In genomic region chr12:3333991-3334391, GRCh38 we compare ENCODE assay signal across 18 cellular contexts.
DNase-seq lines count a peak whose midpoint lies in the region; ATAC-seq, FAIRE-seq and TF ChIP-seq lines count a peak whose summit lies in the region.
"Had no signal": no experiment of that assay in that cellular context is flagged by ENCODE, and none has a peak within 500 bp of the region (broad histone marks: within the 10 kb centered on the region; RNA-seq: fewer than 3 reads in every experiment).

No MANE protein-coding gene starts in this region.

- no peaks in the 10 kb centered on the region for H3K27me3 ChIP-seq in H1 (replicated peaks in 1 of 4; ENCODE audit: control insufficient read depth in 3 of 4, extremely low read depth in 1 of 4, insufficient read depth in 3 of 4, low read length in 3 of 4)
- H3K27me3 ChIP-seq in left ventricle myocardium inferior (ENCODE audit: low read depth), result no peaks in the 10 kb centered on the region
- no peaks in the 10 kb centered on the region for H3K27me3 ChIP-seq in ovary
- no peaks in the 10 kb centered on the region for H3K27me3 ChIP-seq in CD8-positive, alpha-beta T cell (ENCODE audit: insufficient read depth, low read length)

- H3K23me2 ChIP-seq in H1 (ENCODE audit: low read depth, low read length), result no peaks in the 10 kb centered on the region

- H3K4me2 ChIP-seq in H1 (ENCODE audit: insufficient read depth in 1 of 2, low read depth in 2 of 2, low read length in 2 of 2), result no peak overlapping the region
- H3K4me2 ChIP-seq: SK-N-SH had no signal

- H2BK15ac ChIP-seq in H1 (ENCODE audit: low read length), result peak overlapping the region; percentile 29; the same call in 1 of the 2 replicates

- H3K79me1 ChIP-seq in H1 (ENCODE audit: low read depth, low read length), result no peaks in the 10 kb centered on the region

- H4K91ac ChIP-seq in H1 (replicated peaks; ENCODE audit: insufficient read length, low read length), result no peak overlapping the region

- DNase-seq in H1 (ENCODE audit: low read depth in 1 of 2, low spot score in 2 of 2) (no peak), left ventricle myocardium inferior (peak; percentile 52), myocyte (ENCODE audit: low read depth) (peak; percentile 45), GM10266 (ENCODE audit: extremely low spot score) (no peak), ovary (no peak), type B pancreatic cell (ENCODE audit: extremely low spot score, unreplicated experiment) (no peak)
- DNase-seq in CD8-positive, alpha-beta T cell, result no peak
- DNase-seq: CD8-positive, alpha-beta memory T cell; NCI-H1048; NCI-H1417; NCI-H1694; NCI-H2029 treated with DMSO at 0.1 percent for 48 hours; NCI-H2227 treated with DMSO at 0.1 percent for 48 hours; NCI-H526 treated with DMSO at 0.1 percent for 48 hours had no signal

- TF ChIP-seq RAD21 in H1 (IDR thresholded peaks at IDR 0.05 in 1 of 2, conservative IDR thresholded peaks at IDR 0.05 in 1 of 2; ENCODE audit: low read depth in 2 of 2, low read length in 2 of 2), result no peak

- no peak for FAIRE-seq in H1 (lab: Jason Lieb, UNC)

- H3K4me1 ChIP-seq in H1 (replicated peaks in 1 of 4; ENCODE audit: control insufficient read depth in 3 of 4, insufficient read depth in 4 of 4, low read length in 3 of 4), result peaks cover 3 to 14% (median 7%) of the 10 kb centered on the region in 4 experiments; a peak in 6 of 7 replicates
- peaks cover 41% of the 10 kb centered on the region for H3K4me1 ChIP-seq in left ventricle myocardium inferior
- H3K4me1 ChIP-seq in ovary (ENCODE audit: insufficient read depth), result peaks cover 4% of the 10 kb centered on the region
- no peaks in the 10 kb centered on the region for H3K4me1 ChIP-seq in CD8-positive, alpha-beta T cell (ENCODE audit: insufficient read depth, low read length)

- no peak overlapping the region for H3K56ac ChIP-seq in H1 (replicated peaks; ENCODE audit: insufficient read length, low read depth, low read length)

- H3K36me3 Mint-ChIP-seq in stimulated activated memory B cell treated with anti-CD40 and anti-IgM and Interleukin-4, amounts not matched to agents 10 μg/mL and 1 μg/mL and 100 μg/mL, for 72 hours, result no peaks in the 10 kb centered on the region
- no peaks in the 10 kb centered on the region for H3K36me3 Mint-ChIP-seq in type B pancreatic cell
- no peaks in the 10 kb centered on the region for H3K36me3 Mint-ChIP-seq in CD8-positive, alpha-beta T cell

- no peak overlapping the region for H2BK120ac ChIP-seq in H1 (replicated peaks; ENCODE audit: low read depth, low read length)

- H3K27ac ChIP-seq in H1 (ENCODE audit: low read depth, low read length) (no peak overlapping the region; the same call in 1 of the 2 replicates), left ventricle myocardium inferior (replicated peaks) (peak overlapping the region; percentile 62), ovary (no peak overlapping the region)
- H3K27ac ChIP-seq in CD8-positive, alpha-beta T cell (ENCODE audit: low read depth, low read length), result no peak overlapping the region
- H3K27ac ChIP-seq: C4-2B, RWPE1 had no signal

- peaks cover 30% of the 10 kb centered on the region for H3K27me3 Mint-ChIP-seq in stimulated activated memory B cell treated with anti-CD40 and anti-IgM and Interleukin-4, amounts not matched to agents 10 μg/mL and 1 μg/mL and 100 μg/mL, for 72 hours
- H3K27me3 Mint-ChIP-seq in type B pancreatic cell, result peaks cover 43% of the 10 kb centered on the region
- peaks cover 15% of the 10 kb centered on the region for H3K27me3 Mint-ChIP-seq in CD8-positive, alpha-beta T cell (ENCODE audit: low read depth)

- WGBS in H1 (ENCODE audit: extremely low coverage in 1 of 2, insufficient coverage in 1 of 2, insufficient read length in 1 of 2, insufficient replicate concordance in 2 of 2, low coverage in 1 of 2, low lambda C conversion rate in 2 of 2, missing lambda C conversion rate in 1 of 2), 2 experiments, result 84% methylated on average over 9 of the region's 9 CpGs; no CpG with 5 or more reads in 1 of the 2 experiments
- WGBS in ovary, 3 donors, result 72 to 76% (median 74%) methylated on average over 9 of the region's 9 CpGs

- no peaks in the 10 kb centered on the region for H3K9me3 ChIP-seq in H1 (ENCODE audit: insufficient read depth in 2 of 2, low read depth in 1 of 2, low read length in 1 of 2)
- H3K9me3 ChIP-seq in left ventricle myocardium inferior (replicated peaks), result no peaks in the 10 kb centered on the region
- H3K9me3 ChIP-seq in ovary, result no peaks in the 10 kb centered on the region
- H3K9me3 ChIP-seq in CD8-positive, alpha-beta T cell (ENCODE audit: low read length), result no peaks in the 10 kb centered on the region
- H3K9me3 ChIP-seq: SK-N-SH had no signal

- peak overlapping the region; percentile 66; the same call in 1 of the 2 replicates for H4K8ac ChIP-seq in H1 (ENCODE audit: extremely low read depth, insufficient read depth, low read length)

- H4K5ac ChIP-seq in H1 (ENCODE audit: insufficient read length, low read depth, low read length), result no peak overlapping the region

- H3K27ac Mint-ChIP-seq in stimulated activated memory B cell treated with anti-CD40 and anti-IgM and Interleukin-4, amounts not matched to agents 10 μg/mL and 1 μg/mL and 100 μg/mL, for 72 hours, result no peak overlapping the region
- H3K27ac Mint-ChIP-seq in type B pancreatic cell, result no peak overlapping the region
- no peak overlapping the region for H3K27ac Mint-ChIP-seq in CD8-positive, alpha-beta T cell
- H3K27ac Mint-ChIP-seq: CD8-positive, alpha-beta memory T cell had no signal

- no peak for TF ChIP-seq CTCF in H1 (IDR thresholded peaks at IDR 0.05; ENCODE audit: control extremely low read depth in 1 of 3, insufficient read depth in 1 of 3, low read depth in 1 of 3, low read length in 3 of 3)
- peak; percentile 31 for TF ChIP-seq CTCF in left ventricle myocardium inferior (IDR thresholded peaks at IDR 0.05; ENCODE audit: borderline replicate concordance)
- TF ChIP-seq CTCF in GM10266 (IDR thresholded peaks at IDR 0.05; ENCODE audit: control insufficient read depth, insufficient read depth, low read depth, missing control alignments), result no peak
- no peak for TF ChIP-seq CTCF in ovary (IDR thresholded peaks at IDR 0.05)
- TF ChIP-seq CTCF in type B pancreatic cell (conservative IDR thresholded peaks at IDR 0.05), result no peak
- no peak for TF ChIP-seq CTCF in CD8-positive, alpha-beta T cell (IDR thresholded peaks at IDR 0.05)

- intact Hi-C loops in left ventricle myocardium inferior (cut with micrococcal nuclease), result no loop called here
- intact Hi-C loops in ovary (cut with DNase I), result no loop called here
- intact Hi-C loops in CD8-positive, alpha-beta T cell (cut with DNase I, micrococcal nuclease), result no loop called here

- no peak overlapping the region for H3K23ac ChIP-seq in H1 (ENCODE audit: insufficient read length)

- no peak overlapping the region for H3K4me3 Mint-ChIP-seq in stimulated activated memory B cell treated with anti-CD40 and anti-IgM and Interleukin-4, amounts not matched to agents 10 μg/mL and 1 μg/mL and 100 μg/mL, for 72 hours
- no peak overlapping the region for H3K4me3 Mint-ChIP-seq in type B pancreatic cell
- H3K4me3 Mint-ChIP-seq in CD8-positive, alpha-beta T cell, result no peak overlapping the region
- H3K4me3 Mint-ChIP-seq: CD8-positive, alpha-beta memory T cell had no signal

- no peak overlapping the region for H2AK5ac ChIP-seq in H1 (ENCODE audit: low read depth, low read length)

- peaks cover 3% of the 10 kb centered on the region for H3K9me3 Mint-ChIP-seq in stimulated activated memory B cell treated with anti-CD40 and anti-IgM and Interleukin-4, amounts not matched to agents 10 μg/mL and 1 μg/mL and 100 μg/mL, for 72 hours
- H3K9me3 Mint-ChIP-seq in type B pancreatic cell, result no peaks in the 10 kb centered on the region
- H3K9me3 Mint-ChIP-seq in CD8-positive, alpha-beta T cell, result no peaks in the 10 kb centered on the region
- H3K9me3 Mint-ChIP-seq: CD8-positive, alpha-beta memory T cell had no signal

- peak overlapping the region; percentile 52; the same call in 1 of the 2 replicates for H3K18ac ChIP-seq in H1 (ENCODE audit: extremely low read depth, low read length)

- no peak for TF ChIP-seq POLR2A in H1 (IDR thresholded peaks at IDR 0.05; ENCODE audit: control extremely low read depth in 1 of 2, low read depth in 2 of 2, low read length in 2 of 2)
- no peak for TF ChIP-seq POLR2A in ovary (IDR thresholded peaks at IDR 0.05)

- no peak overlapping the region for H2BK12ac ChIP-seq in H1 (ENCODE audit: low read depth, low read length)

- no peaks in the 10 kb centered on the region for H3K79me2 ChIP-seq in H1 (ENCODE audit: control insufficient read depth in 1 of 2, insufficient read depth in 2 of 2, low read length in 2 of 2)

- no peak overlapping the region; the same call in 1 of the 2 replicates for H2AFZ ChIP-seq in H1 (ENCODE audit: low read length)

- H4K20me1 ChIP-seq in H1 (replicated peaks in 1 of 2; ENCODE audit: control insufficient read depth in 1 of 2, insufficient read depth in 2 of 2, low read length in 2 of 2), result no peaks in the 10 kb centered on the region

- no peaks in the 10 kb centered on the region for H3K4me1 Mint-ChIP-seq in stimulated activated memory B cell treated with anti-CD40 and anti-IgM and Interleukin-4, amounts not matched to agents 10 μg/mL and 1 μg/mL and 100 μg/mL, for 72 hours
- peaks cover 4% of the 10 kb centered on the region for H3K4me1 Mint-ChIP-seq in type B pancreatic cell (ENCODE audit: unreplicated experiment)
- no peaks in the 10 kb centered on the region for H3K4me1 Mint-ChIP-seq in CD8-positive, alpha-beta T cell (ENCODE audit: low read depth)
- H3K4me1 Mint-ChIP-seq: CD8-positive, alpha-beta memory T cell had no signal

- no peak overlapping the region for H3K4me3 ChIP-seq in H1 (ENCODE audit: extremely low read depth in 1 of 4, insufficient read depth in 2 of 4, low read depth in 3 of 4, low read length in 4 of 4)
- no peak overlapping the region for H3K4me3 ChIP-seq in left ventricle myocardium inferior
- no peak overlapping the region for H3K4me3 ChIP-seq in ovary
- H3K4me3 ChIP-seq in CD8-positive, alpha-beta T cell (ENCODE audit: low read depth, low read length), result no peak overlapping the region

- H2BK5ac ChIP-seq in H1 (ENCODE audit: low read depth, low read length), result no peak overlapping the region

- H3K9ac ChIP-seq in H1 (replicated peaks in 1 of 4; ENCODE audit: extremely low read depth in 1 of 4, low read depth in 3 of 4, low read length in 3 of 4), result no peak overlapping the region
- H3K9ac ChIP-seq: SK-N-SH had no signal

- no peaks in the 10 kb centered on the region for H3K36me3 ChIP-seq in H1 (ENCODE audit: control insufficient read depth in 2 of 4, insufficient read depth in 4 of 4, low read length in 3 of 4)
- H3K36me3 ChIP-seq in left ventricle myocardium inferior, result no peaks in the 10 kb centered on the region
- no peaks in the 10 kb centered on the region for H3K36me3 ChIP-seq in ovary
- H3K36me3 ChIP-seq in CD8-positive, alpha-beta T cell (ENCODE audit: insufficient read depth, low read length), result no peaks in the 10 kb centered on the region

- no peak overlapping the region for H2BK20ac ChIP-seq in H1 (ENCODE audit: low read length)

- ATAC-seq in stimulated activated memory B cell treated with anti-CD40 and anti-IgM and Interleukin-4, amounts not matched to agents 10 μg/mL and 1 μg/mL and 100 μg/mL, for 72 hours, result peak; percentile 37
- ATAC-seq in CD8-positive, alpha-beta T cell, result no peak

- no peak overlapping the region for H3K14ac ChIP-seq in H1 (ENCODE audit: insufficient read length)

- no peak for TF ChIP-seq EP300 in H1 (IDR thresholded peaks at IDR 0.05; ENCODE audit: borderline replicate concordance in 1 of 2, low read depth in 2 of 2, low read length in 2 of 2)
- no peak for TF ChIP-seq EP300 in ovary (IDR thresholded peaks at IDR 0.05)

- H3K4ac ChIP-seq in H1 (replicated peaks; ENCODE audit: insufficient read length, low read depth, low read length), result no peak overlapping the region

- POLR2A ChIA-PET in H1 (lab: Charles Lee; ENCODE audit: partially characterized antibody), result interaction anchor here (1.1 kb wide), 2 partner anchors 20 to 31 kb away, joined by 4 read pairs; no protein-coding TSS in a partner anchor
- POLR2A ChIA-PET in CD8-positive, alpha-beta T cell (lab: Charles Lee), result no interaction called here

- CTCF ChIA-PET in H1 (lab: Charles Lee; ENCODE audit: partially characterized antibody), result interaction anchor here (0.6 to 16.4 kb wide), 28 partner anchors 8 to 1429 kb away, joined by 3 to 216 read pairs (median 5); no protein-coding TSS in a partner anchor
- CTCF ChIA-PET in CD8-positive, alpha-beta T cell (lab: Charles Lee), result interaction anchor here (1.9 kb wide), 1 partner anchor 33 kb away, joined by 8 read pairs; no protein-coding TSS in a partner anchor

Comparison
In these comparisons a context has a peak if more than half of its experiments do, and no peak if none do; other contexts are left out.
1. DNase-seq: peak in left ventricle myocardium inferior (single experiment) and myocyte (single experiment); none in H1 (0 of 2), GM10266 (single experiment), ovary (0 of 5), type B pancreatic cell (single experiment) and CD8-positive, alpha-beta T cell (0 of 7).